In genomic region chr12:124296916-124297351, GRCh38 we compare ENCODE assay signal across 18 cellular contexts. TPM values are rescaled to one million over a fixed set of nuclear protein-coding genes. Genes with fewer than 3 reads are reported as not detected.
DNase-seq lines count a peak whose midpoint lies in the region; ATAC-seq and TF ChIP-seq lines count a peak whose summit lies in the region.
"Had no signal": no experiment of that assay in that cellular context is flagged by ENCODE, and none has a peak within 500 bp of the region (broad histone marks: within the 10 kb centered on the region; RNA-seq: fewer than 3 reads in every experiment).

No MANE protein-coding gene starts in this region.

- TF ChIP-seq POLR2A in right lobe of liver (IDR thresholded peaks at IDR 0.05): no peak
- no peak for TF ChIP-seq POLR2A in gastrocnemius medialis (IDR thresholded peaks at IDR 0.05)

- TF ChIP-seq CTCF in right lobe of liver (IDR thresholded peaks at IDR 0.05) (no peak), gastrocnemius medialis (IDR thresholded peaks at IDR 0.05 in 4 of 5, conservative IDR thresholded peaks at IDR 0.05 in 1 of 5) (no peak), GM13977 (IDR thresholded peaks at IDR 0.05; ENCODE audit: extremely low read depth, insufficient read depth, missing control alignments) (no peak)

- no peaks in the 10 kb centered on the region for H3K79me2 ChIP-seq in GM23248 (ENCODE audit: insufficient read depth)

- H3K36me3 ChIP-seq in GM23248 (ENCODE audit: low read depth) (no peaks in the 10 kb centered on the region), right lobe of liver (no peaks in the 10 kb centered on the region), gastrocnemius medialis (no peaks in the 10 kb centered on the region)
- H3K36me3 ChIP-seq: gastroesophageal sphincter had no signal

- DNase-seq in GM23248 (peak; percentile 22), cerebellum (ENCODE audit: low spot score) (peak; percentile 29), right lobe of liver (peak in 2 of 3 donors; percentile 2 to 35), gastrocnemius medialis (peak in 1 of 2 donors; percentile 29), GM13977 (ENCODE audit: low spot score) (no peak), dedifferentiated amniotic fluid mesenchymal stem cell (ENCODE audit: extremely low spot score) (no peak)
- DNase-seq: activated naive CD4-positive, alpha-beta T cell treated with anti-CD3 and anti-CD28 coated beads for 36 hours; activated T-cell treated with anti-CD3 and anti-CD28 coated beads for 4 hours; mammary epithelial cell; occipital lobe; stimulated activated naive B cell treated with anti-CD40 and anti-IgM and Interleukin-4, amounts not matched to agents 10 μg/mL and 1 μg/mL and 100 μg/mL, for 72 hours had no signal

- no peaks in the 10 kb centered on the region for H3F3A ChIP-seq in GM23248 (ENCODE audit: insufficient read depth)

- H3K9me3 ChIP-seq in GM23248 (ENCODE audit: low read depth) (no peaks in the 10 kb centered on the region), right lobe of liver (no peaks in the 10 kb centered on the region), gastrocnemius medialis (no peaks in the 10 kb centered on the region)
- H3K9me3 ChIP-seq: gastroesophageal sphincter had no signal

- H3K4me1 ChIP-seq in GM23248 (ENCODE audit: insufficient read depth): peaks cover 3% of the 10 kb centered on the region; the same call in 1 of the 2 replicates
- H3K4me1 ChIP-seq in right lobe of liver: peaks cover 0 to 5% (median 0%) of the 10 kb centered on the region in 4 donors
- H3K4me1 ChIP-seq in gastrocnemius medialis: peaks cover 9 to 15% of the 10 kb centered on the region in 2 donors

- WGBS in GM23248 (ENCODE audit: low coverage in 1 of 2, low lambda C conversion rate in 2 of 2, missing lambda C conversion rate in 2 of 2), 2 experiments: 8 to 16% methylated on average over 9 of the region's 9 CpGs
- WGBS in right lobe of liver (ENCODE audit: insufficient coverage, low coverage, low lambda C conversion rate, missing lambda C conversion rate): 66% methylated on average over 4 of the region's 9 CpGs

- no peak overlapping the region for H3K4me2 ChIP-seq in GM23248 (ENCODE audit: unreplicated experiment)

- no peak overlapping the region for H2AFZ ChIP-seq in GM23248

- intact Hi-C loops in right lobe of liver (cut with DNase I) (no loop called here), gastrocnemius medialis (cut with DNase I; ENCODE audit: low total_unique reads) (no loop called here)

- H3K4me3 ChIP-seq in GM23248 (no peak overlapping the region), right lobe of liver (no peak overlapping the region), gastrocnemius medialis (no peak overlapping the region)

- in situ Hi-C loops in GM23248 (cut with MboI): no loop called here
- in situ Hi-C loops in gastrocnemius medialis (cut with MboI; ENCODE audit: low sequenced_read_pairs in 4 of 4): no loop called here
- in situ Hi-C loops in GM13977 (cut with MboI; ENCODE audit: low pct_unique_long_range_greater_than_20kb, low sequenced_read_pairs, unreplicated experiment): no loop called here

- H3K9ac ChIP-seq in GM23248: no peak overlapping the region

- H3K27ac ChIP-seq in GM23248 (no peak overlapping the region), right lobe of liver (no peak overlapping the region), gastrocnemius medialis (peak overlapping the region in 2 of 4 donors; percentile 4 to 33)

- peak in 1 of 4 donors; percentile 16 for ATAC-seq in right lobe of liver
- peak; percentile 60 to 61 for ATAC-seq in gastrocnemius medialis
- no peak for ATAC-seq in GM19455 (IDR thresholded peaks at IDR 0.05; ENCODE audit: unreplicated experiment)
- ATAC-seq in HG02970 (IDR thresholded peaks at IDR 0.05; ENCODE audit: low FRiP score, unreplicated experiment): no peak
- ATAC-seq: activated CD4-positive, alpha-beta T cell treated with anti-CD3 and anti-CD28 coated beads for 36 hours; gastroesophageal sphincter; stimulated activated naive B cell treated with anti-CD40 and anti-IgM and Interleukin-4, amounts not matched to agents 10 μg/mL and 1 μg/mL and 100 μg/mL, for 72 hours had no signal

- no peaks in the 10 kb centered on the region for H3K9me2 ChIP-seq in GM23248 (ENCODE audit: insufficient read depth)

- H3K27me3 ChIP-seq in GM23248 (replicated peaks; ENCODE audit: insufficient read depth): peaks cover 3% of the 10 kb centered on the region
- H3K27me3 ChIP-seq in right lobe of liver: peaks cover 0 to 4% of the 10 kb centered on the region in 2 donors
- H3K27me3 ChIP-seq in gastrocnemius medialis: peaks cover 0 to 2% (median 0%) of the 10 kb centered on the region in 3 donors

- no peaks in the 10 kb centered on the region for H4K20me1 ChIP-seq in GM23248 (ENCODE audit: insufficient read depth)

RNA-seq across cellular contexts. Expression of gene RFLNA, which starts 2.0 kb away (rescaled TPM):
- 4.6 and 4.9 TPM in 2 replicates for total RNA-seq in GM23248 (2014; rRNA removed; shearing (Covaris generic))
- 0.86 and 1.2 TPM in 2 replicates for polyA plus RNA-seq in GM23248 (2016; fragmentation: Nextera tagmentation; extraction: Ambion mirVana)
- 8.5 TPM for total RNA-seq in cerebellum
- under 1 TPM in 2 of 6 experiments, not detected in 4; 0.12 to 0.31 TPM for total RNA-seq in right lobe of liver
- 1 to 10 TPM in 1 of 4 donors, under 1 TPM in 3; 0.15 to 1.1 (median 0.23) TPM for total RNA-seq in gastrocnemius medialis
- total RNA-seq: activated CD4-positive, alpha-beta T cell treated with anti-CD3 and anti-CD28 coated beads for 36 hours; activated naive CD4-positive, alpha-beta T cell treated with anti-CD3 and anti-CD28 coated beads for 36 hours; cardiac septum; SK-MEL-5 had no signal
- polyA plus RNA-seq: AG04450 had no signal

Comparison
In these comparisons a context has a peak if more than half of its experiments do, and no peak if none do; other contexts are left out.
1. DNase-seq: peak in GM23248 (single experiment), cerebellum (single experiment) and right lobe of liver (2 of 3); none in GM13977 (single experiment) and dedifferentiated amniotic fluid mesenchymal stem cell (single experiment).
2. ATAC-seq: peak in gastrocnemius medialis (2 of 2); none in GM19455 (single experiment) and HG02970 (single experiment).